Comparison of ENCODE assay signal across 15 cellular contexts in genomic region chr10:45427305-45427955, GRCh38.
"Had no signal": no experiment of that assay in that cellular context is flagged by ENCODE, and none has a peak within 500 bp of the region (broad histone marks: within the 10 kb centered on the region; RNA-seq: fewer than 3 reads in every experiment).

No MANE protein-coding gene starts in this region.

- ATAC-seq: activated naive CD4-positive, alpha-beta T cell treated with anti-CD3 and anti-CD28 coated beads, Interleukin-2, amount 50 U/mL, for 72 hours; naive thymus-derived CD4-positive, alpha-beta T cell had no signal

- H3K9me3 Mint-ChIP-seq: activated naive CD4-positive, alpha-beta T cell treated with anti-CD3 and anti-CD28 coated beads, Interleukin-2, amount 50 U/mL, for 72 hours; brain; naive thymus-derived CD4-positive, alpha-beta T cell; T-helper 1 cell treated with Interleukin-12 subunit alpha and Interleukin-12 subunit beta and Interleukin-4 antibody, amounts not matched to agents 30 μg/mL and 1 μg/mL, for 36 hours had no signal

- H3K27me3 Mint-ChIP-seq: naive thymus-derived CD4-positive, alpha-beta T cell had no signal

- DNase-seq: activated CD4-positive, alpha-beta T cell treated with anti-CD3 and anti-CD28 coated beads, Interleukin-2, amount 50 U/mL, for 4 hours; activated CD4-positive, CD25-positive, alpha-beta regulatory T cell; activated T-cell treated with anti-CD3 and anti-CD28 coated beads, Interleukin-2, amount 50 U/mL, for 1 hour; amniotic stem cell; dermis blood vessel endothelial cell; erythroblast; hippocampal formation; kidney glomerular epithelial cell; naive thymus-derived CD4-positive, alpha-beta T cell; posterior cingulate gyrus; stimulated activated CD4-positive, alpha-beta T cell treated with anti-CD3 and anti-CD28 coated beads, Interleukin-2, amount 100 ng/mL, for 48 hours; thyroid gland had no signal

- H3K4me3 Mint-ChIP-seq: brain; naive thymus-derived CD4-positive, alpha-beta T cell; T-helper 1 cell treated with Interleukin-12 subunit alpha and Interleukin-12 subunit beta and Interleukin-4 antibody, amounts not matched to agents 30 μg/mL and 1 μg/mL, for 36 hours had no signal

- H3K36me3 Mint-ChIP-seq: activated naive CD4-positive, alpha-beta T cell treated with anti-CD3 and anti-CD28 coated beads, Interleukin-2, amount 50 U/mL, for 72 hours; brain had no signal
